19 cellular contexts compared by ENCODE assay signal in the genomic region with DNA sequence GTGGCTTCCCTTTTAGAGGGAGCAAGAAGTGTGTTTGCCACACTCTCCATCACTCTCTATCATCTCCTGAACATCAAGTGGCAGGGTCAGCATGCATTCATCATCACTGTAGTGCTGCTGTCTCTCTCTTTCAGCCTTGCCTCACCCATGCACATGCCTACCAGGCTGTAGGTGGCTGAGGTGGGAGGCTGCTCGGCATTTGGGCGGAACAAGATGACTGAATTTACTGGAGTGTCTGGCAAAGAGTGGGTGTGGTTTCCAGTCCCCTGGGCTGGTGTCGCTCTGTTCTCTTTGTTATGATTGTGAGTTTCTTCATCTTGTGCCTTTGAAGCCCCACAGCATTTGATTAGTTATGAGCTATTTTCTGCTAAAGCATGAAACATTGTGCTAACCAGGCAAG.
DNase-seq lines count a peak whose midpoint lies in the region; ATAC-seq, FAIRE-seq and TF ChIP-seq lines count a peak whose summit lies in the region.
"Had no signal": no experiment of that assay in that cellular context is flagged by ENCODE, and none has a peak within 500 bp of the region (broad histone marks: within the 10 kb centered on the region; RNA-seq: fewer than 3 reads in every experiment).

No MANE protein-coding gene starts in this region.

- ATAC-seq in GM18519 (IDR thresholded peaks at IDR 0.05; ENCODE audit: low FRiP score, unreplicated experiment): no peak
- ATAC-seq: CD8-positive, alpha-beta T cell; GM23338 had no signal

- no peak overlapping the region for H4K8ac ChIP-seq in mesenchymal stem cell (ENCODE audit: low read length)

- no peak overlapping the region for H3K4me2 ChIP-seq in mesenchymal stem cell (ENCODE audit: low read length, poor library complexity, severe bottlenecking)
- H3K4me2 ChIP-seq: BLaER1 treated with 17β-estradiol and CSF1 and Interleukin-3, amounts not matched to agents 10 nM and 100 nM; GM23338 had no signal

- H2BK12ac ChIP-seq in mesenchymal stem cell (ENCODE audit: low read length in 2 of 2): no peak overlapping the region

- no peak overlapping the region for H3K4me3 ChIP-seq in bronchial epithelial cell (ENCODE audit: low read depth, low read length)
- peak overlapping the region in 1 of 2 experiments; percentile 24 for H3K4me3 ChIP-seq in mesenchymal stem cell (ENCODE audit: insufficient read depth in 1 of 2, low read depth in 1 of 2, low read length in 2 of 2)
- H3K4me3 ChIP-seq: BLaER1 treated with 17β-estradiol and CSF1 and Interleukin-3, amounts not matched to agents 10 nM and 100 nM; GM23338 had no signal

- no peak overlapping the region for H3K4ac ChIP-seq in mesenchymal stem cell (ENCODE audit: low read depth in 1 of 2, low read length in 2 of 2)

- no peak overlapping the region for H3K18ac ChIP-seq in mesenchymal stem cell (ENCODE audit: low read depth in 1 of 2, low read length in 2 of 2)

- H3K36me3 ChIP-seq in bronchial epithelial cell (ENCODE audit: control insufficient read depth, insufficient read depth, low read length) (no peaks in the 10 kb centered on the region), mesenchymal stem cell (ENCODE audit: control insufficient read depth in 1 of 2, insufficient read depth in 2 of 2, low read depth in 1 of 2, low read length in 2 of 2) (no peaks in the 10 kb centered on the region)
- H3K36me3 ChIP-seq: BLaER1 treated with 17β-estradiol and CSF1 and Interleukin-3, amounts not matched to agents 10 nM and 100 nM had no signal

- no peak overlapping the region for H2BK5ac ChIP-seq in mesenchymal stem cell (ENCODE audit: low read depth, low read length, poor library complexity, severe bottlenecking)

- no peak overlapping the region for H4K91ac ChIP-seq in mesenchymal stem cell (ENCODE audit: low read length)

- H2BK15ac ChIP-seq in mesenchymal stem cell (ENCODE audit: low read depth, poor library complexity, severe bottlenecking): no peak overlapping the region

- H3K23ac ChIP-seq in mesenchymal stem cell (ENCODE audit: low read length in 2 of 2): no peak overlapping the region

- no peaks in the 10 kb centered on the region for H3K27me3 ChIP-seq in bronchial epithelial cell (ENCODE audit: control insufficient read depth, insufficient read depth, low read length)
- no peaks in the 10 kb centered on the region for H3K27me3 ChIP-seq in mesenchymal stem cell (ENCODE audit: control insufficient read depth in 1 of 2, insufficient read depth in 1 of 2, low read length in 2 of 2)
- H3K27me3 ChIP-seq: BLaER1 treated with 17β-estradiol and CSF1 and Interleukin-3, amounts not matched to agents 10 nM and 100 nM had no signal

- FAIRE-seq in bronchial epithelial cell (lab: Jason Lieb, UNC): peak; percentile 7
- FAIRE-seq: GM12892, GM18507, H54 had no signal

- H2AFZ ChIP-seq in mesenchymal stem cell (ENCODE audit: low read depth, low read length): no peak overlapping the region
- H2AFZ ChIP-seq: GM23338 had no signal

- no peak overlapping the region for H3K9ac ChIP-seq in mesenchymal stem cell (ENCODE audit: low read length)
- H3K9ac ChIP-seq: BLaER1 treated with 17β-estradiol and CSF1 and Interleukin-3, amounts not matched to agents 10 nM and 100 nM had no signal

- no peak overlapping the region for H2BK120ac ChIP-seq in mesenchymal stem cell (ENCODE audit: low read depth, low read length)

- peaks cover 9% of the 10 kb centered on the region for H3K4me1 Mint-ChIP-seq in progenitor cell of endocrine pancreas (ENCODE audit: low read depth)
- H3K4me1 Mint-ChIP-seq: B cell had no signal

- H3K4me1 ChIP-seq in mesenchymal stem cell (ENCODE audit: control insufficient read depth, insufficient read depth, low read depth, low read length): no peaks in the 10 kb centered on the region
- H3K4me1 ChIP-seq: BLaER1 treated with 17β-estradiol and CSF1 and Interleukin-3, amounts not matched to agents 10 nM and 100 nM had no signal

- H3K27me3 Mint-ChIP-seq in progenitor cell of endocrine pancreas: peaks cover 7% of the 10 kb centered on the region
- H3K27me3 Mint-ChIP-seq: B cell had no signal

- no peak overlapping the region for H2AK5ac ChIP-seq in mesenchymal stem cell (ENCODE audit: low read length, severe bottlenecking)

- H3K36me3 Mint-ChIP-seq in progenitor cell of endocrine pancreas (ENCODE audit: insufficient read depth): no peaks in the 10 kb centered on the region
- H3K36me3 Mint-ChIP-seq: CD8-positive, alpha-beta T cell had no signal

- DNase-seq in DMS79 (lab: John Stamatoyannopoulos, UW) (peak; percentile 59), bronchial epithelial cell (ENCODE audit: low read depth) (no peak), inferior parietal cortex (ENCODE audit: extremely low spot score) (peak; percentile 13), UCSD-AML1 (lab: John Stamatoyannopoulos, UW; ENCODE audit: unreplicated experiment) (no peak), mesenchymal stem cell (no peak), progenitor cell of endocrine pancreas (ENCODE audit: low spot score, unreplicated experiment) (no peak)
- DNase-seq: 8988T; Calu3; CD8-positive, alpha-beta T cell; DMS53; GDM1; HCEC 1CT had no signal

- H3K4me3 Mint-ChIP-seq in progenitor cell of endocrine pancreas (ENCODE audit: low read depth): no peak overlapping the region
- H3K4me3 Mint-ChIP-seq: B cell; CD8-positive, alpha-beta T cell; GM23338 had no signal

- no peak overlapping the region for H3K27ac Mint-ChIP-seq in progenitor cell of endocrine pancreas
- H3K27ac Mint-ChIP-seq: B cell; CD8-positive, alpha-beta T cell; GM23338 had no signal

- 73% methylated on average over 3 of the region's 3 CpGs for WGBS in mesenchymal stem cell

- no peaks in the 10 kb centered on the region for H3K79me1 ChIP-seq in mesenchymal stem cell (replicated peaks; ENCODE audit: low read length, poor library complexity, severe bottlenecking)

- H3K9me3 Mint-ChIP-seq in progenitor cell of endocrine pancreas (ENCODE audit: low read depth): no peaks in the 10 kb centered on the region
- H3K9me3 Mint-ChIP-seq: GM23338 had no signal

- TF ChIP-seq CTCF in bronchial epithelial cell (IDR thresholded peaks at IDR 0.05; ENCODE audit: insufficient read depth, low read length, severe bottlenecking) (no peak), progenitor cell of endocrine pancreas (IDR thresholded peaks at IDR 0.05; ENCODE audit: unreplicated experiment) (no peak)

- no peaks in the 10 kb centered on the region for H3K9me3 ChIP-seq in mesenchymal stem cell (ENCODE audit: control insufficient read depth, low read length)
- H3K9me3 ChIP-seq: BLaER1 treated with 17β-estradiol and CSF1 and Interleukin-3, amounts not matched to agents 10 nM and 100 nM had no signal

- no peak overlapping the region for H3K27ac ChIP-seq in mesenchymal stem cell (ENCODE audit: low read length, poor library complexity, severe bottlenecking)
- H3K27ac ChIP-seq: BLaER1 treated with 17β-estradiol and CSF1 and Interleukin-3, amounts not matched to agents 10 nM and 100 nM had no signal

- no peak overlapping the region for H3K14ac ChIP-seq in mesenchymal stem cell (ENCODE audit: low read length in 2 of 2)

Comparison
In these comparisons a context has a peak if more than half of its experiments do, and no peak if none do; other contexts are left out.
1. DNase-seq: peak in DMS79 (single experiment) and inferior parietal cortex (single experiment); none in bronchial epithelial cell (single experiment), UCSD-AML1 (single experiment), mesenchymal stem cell (single experiment) and progenitor cell of endocrine pancreas (single experiment).